8 cellular contexts compared by ENCODE assay signal in the genomic region with DNA sequence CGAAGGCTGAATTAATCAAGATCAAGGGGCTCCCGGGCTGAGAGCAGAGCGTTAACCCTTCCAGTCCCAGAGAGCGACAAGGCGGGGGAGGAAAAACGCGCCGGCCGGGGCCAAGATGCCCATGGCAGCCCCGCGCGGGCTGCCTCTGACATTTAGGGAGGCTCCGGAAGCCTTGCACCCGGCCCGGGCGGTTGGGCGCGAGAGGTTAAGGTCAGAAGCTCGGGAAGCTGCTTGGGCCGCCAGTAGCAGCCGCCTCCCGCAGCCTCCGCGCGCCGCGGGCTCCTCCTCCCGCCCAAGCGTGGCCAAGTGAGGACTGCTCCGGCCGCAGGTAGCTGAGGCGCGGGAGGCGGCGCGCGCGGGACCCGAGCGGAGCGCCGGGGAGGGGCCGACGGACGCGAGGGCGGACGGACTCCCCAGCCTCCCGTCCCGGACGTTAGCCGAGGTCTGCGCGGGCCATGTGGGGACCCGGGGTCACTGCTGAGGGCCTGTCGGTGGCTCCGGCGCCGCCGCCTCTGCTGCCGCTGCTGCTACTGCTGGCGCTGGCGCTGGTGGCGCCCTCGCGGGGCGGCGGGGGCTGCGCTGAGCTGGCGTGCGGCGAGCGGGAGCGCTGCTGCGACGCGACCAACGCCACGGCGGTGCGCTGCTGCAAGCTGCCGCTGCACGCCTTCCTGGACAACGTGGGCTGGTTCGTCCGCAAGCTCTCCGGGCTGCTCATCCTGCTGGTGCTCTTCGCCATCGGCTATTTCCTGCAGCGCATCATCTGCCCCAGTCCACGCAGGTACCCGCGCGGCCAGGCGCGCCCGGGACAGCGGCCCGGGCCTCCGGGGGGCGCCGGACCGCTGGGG. TPM values are rescaled to one million over a fixed set of nuclear protein-coding genes. Genes with fewer than 3 reads are reported as not detected.
DNase-seq lines count a peak whose midpoint lies in the region; ATAC-seq, FAIRE-seq and TF ChIP-seq lines count a peak whose summit lies in the region.

A gene (plus strand): TSS at position 242 of the 845 bp plus-strand sequence. CDS start 214 bp downstream, at position 456.

- peak within 1 kb of the TSS; percentile 35 for H2AFZ ChIP-seq in trophoblast cell (ENCODE audit: insufficient read depth, low read length, poor library complexity)

- H3K27me3 ChIP-seq in Panc1 (ENCODE audit: control insufficient read depth, insufficient read depth, low read length): peaks cover 54% of the 10 kb centered on the region
- peaks cover 0 to 55% (median 26%) of the 10 kb centered on the region in 9 donors for H3K27me3 ChIP-seq in heart left ventricle
- H3K27me3 ChIP-seq in trophoblast cell (ENCODE audit: insufficient read depth, low read length): peaks cover 34% of the 10 kb centered on the region

- no peak within 1 kb of the TSS for H3K27ac ChIP-seq in Panc1 (ENCODE audit: low read length)
- peak within 1 kb of the TSS in 3 of 12 donors; percentile 19 to 83 (median 43) for H3K27ac ChIP-seq in heart left ventricle
- H3K27ac ChIP-seq in trophoblast cell (ENCODE audit: low read depth, low read length): no peak within 1 kb of the TSS

- TF ChIP-seq CTCF in Panc1 (IDR thresholded peaks at IDR 0.05) (peak; percentile 77), heart left ventricle (IDR thresholded peaks at IDR 0.05) (peak in 2 of 12 donors; percentile 44 to 45)

- H3K4me3 Mint-ChIP-seq in activated naive CD4-positive, alpha-beta T cell treated with anti-CD3 and anti-CD28 coated beads, Interleukin-2, amount 50 U/mL, for 24 hours: peak within 1 kb of the TSS; percentile 86

- H3K36me3 ChIP-seq in Panc1 (ENCODE audit: control insufficient read depth, insufficient read depth, low read length) (no peaks in the 10 kb centered on the region), heart left ventricle (no peaks in the 10 kb centered on the region), trophoblast cell (ENCODE audit: control insufficient read depth in 1 of 2, insufficient read depth in 2 of 2, low read length in 2 of 2) (no peaks in the 10 kb centered on the region)

- H3K23ac ChIP-seq in trophoblast cell (ENCODE audit: low read length): no peak within 1 kb of the TSS

- no peaks in the 10 kb centered on the region for H3K79me2 ChIP-seq in trophoblast cell (ENCODE audit: control insufficient read depth, insufficient read depth, low read length, poor library complexity)

- H3K27me3 Mint-ChIP-seq in activated naive CD4-positive, alpha-beta T cell treated with anti-CD3 and anti-CD28 coated beads, Interleukin-2, amount 50 U/mL, for 24 hours: peaks cover 42% of the 10 kb centered on the region

- H3K4me3 ChIP-seq in Panc1 (ENCODE audit: low read depth in 2 of 2, low read length in 2 of 2): peak within 1 kb of the TSS; percentile 44 to 48
- H3K4me3 ChIP-seq in heart left ventricle: peak within 1 kb of the TSS; percentile 37 to 77 (median 56)
- peak within 1 kb of the TSS; percentile 79 for H3K4me3 ChIP-seq in trophoblast cell (ENCODE audit: low read depth, low read length)

- no peak within 1 kb of the TSS for H3K18ac ChIP-seq in trophoblast cell (ENCODE audit: low read length)

- no peak within 1 kb of the TSS for H4K91ac ChIP-seq in trophoblast cell (ENCODE audit: low read depth, low read length)

- ATAC-seq in GM21529 (IDR thresholded peaks at IDR 0.05; ENCODE audit: unreplicated experiment): peak; percentile 74
- peak; percentile 90 for ATAC-seq in Panc1
- ATAC-seq in heart left ventricle: peak in 3 of 4 donors; percentile 61 to 87 (median 85)

- no peak within 1 kb of the TSS for H3K14ac ChIP-seq in trophoblast cell (ENCODE audit: low read length)

- peak; percentile 98 for FAIRE-seq in HTR-8/SVneo (lab: Jason Lieb, UNC)

- H3K9ac ChIP-seq in trophoblast cell (ENCODE audit: low read length): peak within 1 kb of the TSS; percentile 67

- no peak within 1 kb of the TSS for H2BK120ac ChIP-seq in trophoblast cell (ENCODE audit: insufficient read depth, low read length, poor library complexity)

- in situ Hi-C loops in Panc1 (cut with HindIII; ENCODE audit: low pct_unique_long_range_greater_than_20kb, low sequenced_read_pairs): no loop called here

- H3K4ac ChIP-seq in trophoblast cell (ENCODE audit: low read depth, low read length): no peak within 1 kb of the TSS

- CTCF ChIA-PET in Panc1 (lab: Charles Lee): no interaction called here

- no peak within 1 kb of the TSS for H2AK5ac ChIP-seq in trophoblast cell (ENCODE audit: low read length)

- 0 to 1% (median 1%) methylated on average over 26 to 103 of the region's 103 CpGs for WGBS in heart left ventricle, 4 donors
- no CpG with 5 or more reads among the region's 103 CpGs for WGBS in trophoblast cell (ENCODE audit: extremely low coverage, insufficient coverage, insufficient read length)

- H3K4me1 ChIP-seq in Panc1 (ENCODE audit: control insufficient read depth, insufficient read depth, low read length) (0 out of 2 replicates have a peak, but pooled peaks cover 3% of the 10 kb centered on the region), heart left ventricle (peaks cover 4 to 27% (median 11%) of the 10 kb centered on the region in 12 donors), trophoblast cell (ENCODE audit: control insufficient read depth in 1 of 2, insufficient read depth in 2 of 2, low read length in 2 of 2) (peaks cover 9 to 18% of the 10 kb centered on the region in 2 experiments)

- no peaks in the 10 kb centered on the region for H3K9me3 Mint-ChIP-seq in activated naive CD4-positive, alpha-beta T cell treated with anti-CD3 and anti-CD28 coated beads, Interleukin-2, amount 50 U/mL, for 24 hours

- BruUV-seq in Panc1 (replicated peaks; lab: Mats Ljungman, UMichigan): no TSS peak

- peak; percentile 67 for DNase-seq in ELR (ENCODE audit: low read depth)
- DNase-seq in HTR-8/SVneo (ENCODE audit: insufficient read length, low spot score): peak; percentile 46
- DNase-seq in Panc1 (ENCODE audit: low read depth, low spot score): no peak
- DNase-seq in heart left ventricle: peak; percentile 25 to 74 (median 39)
- DNase-seq in trophoblast cell: peak; percentile 14 to 59
- DNase-seq in cortex of kidney (lab: John Stamatoyannopoulos, UW): no peak

- H3K4me1 Mint-ChIP-seq in activated naive CD4-positive, alpha-beta T cell treated with anti-CD3 and anti-CD28 coated beads, Interleukin-2, amount 50 U/mL, for 24 hours: peaks cover 12% of the 10 kb centered on the region

- intact Hi-C loops in Panc1 (cut with micrococcal nuclease; ENCODE audit: unreplicated experiment) (no loop called here), heart left ventricle (cut with DNase I) (loop anchor here in 1 of 10 donors (10.0 kb wide), 1 partner anchor 191 kb away; no protein-coding TSS in a partner anchor)

- no peaks in the 10 kb centered on the region for H3K79me1 ChIP-seq in trophoblast cell (ENCODE audit: low read length)

- POLR2A ChIA-PET in Panc1 (lab: Charles Lee): no interaction called here

- no peak within 1 kb of the TSS for H2BK12ac ChIP-seq in trophoblast cell (ENCODE audit: low read length)

- no peak within 1 kb of the TSS for H4K12ac ChIP-seq in trophoblast cell (ENCODE audit: low read depth, low read length)

- peak within 1 kb of the TSS; percentile 99 for H3K4me2 ChIP-seq in trophoblast cell (ENCODE audit: low read length)

- TF ChIP-seq POLR2A in heart left ventricle (IDR thresholded peaks at IDR 0.05): no peak

- H3K9me3 ChIP-seq in Panc1 (ENCODE audit: control insufficient read depth, insufficient read depth, low read depth, low read length): no peaks in the 10 kb centered on the region
- no peaks in the 10 kb centered on the region for H3K9me3 ChIP-seq in heart left ventricle
- no peaks in the 10 kb centered on the region for H3K9me3 ChIP-seq in trophoblast cell (ENCODE audit: insufficient read depth, low read depth, low read length)

- no peak within 1 kb of the TSS for H3K27ac Mint-ChIP-seq in activated naive CD4-positive, alpha-beta T cell treated with anti-CD3 and anti-CD28 coated beads, Interleukin-2, amount 50 U/mL, for 24 hours

- no peak within 1 kb of the TSS for H4K8ac ChIP-seq in trophoblast cell (ENCODE audit: low read depth, low read length)

- H2BK5ac ChIP-seq in trophoblast cell (ENCODE audit: low read depth, low read length, poor library complexity): no peak within 1 kb of the TSS

- no peaks in the 10 kb centered on the region for H3K36me3 Mint-ChIP-seq in activated naive CD4-positive, alpha-beta T cell treated with anti-CD3 and anti-CD28 coated beads, Interleukin-2, amount 50 U/mL, for 24 hours

RNA-seq across cellular contexts. Expression of the gene that starts here (rescaled TPM):
- total RNA-seq in Panc1 (2021; ENCODE audit: unreplicated experiment): 0.05 TPM
- 0.16 TPM for polyA plus RNA-seq in Panc1 (2012; ENCODE audit: insufficient read length)
- total RNA-seq in heart left ventricle: under 1 TPM in 7 of 9 donors, not detected in 2; 0.09 to 0.35 (median 0.14) TPM
- polyA plus RNA-seq in heart left ventricle: under 1 TPM; 0.08 to 0.10 TPM
- polyA plus RNA-seq in trophoblast cell (2013): 0.07 TPM in 2 replicates

Comparison
In these comparisons a context has a peak if more than half of its experiments do, and no peak if none do; other contexts are left out.
1. Peak in ATAC-seq and H3K4me3 ChIP-seq in Panc1; RNA of the gene not detected or under 1 TPM.
2. Peak in DNase-seq, ATAC-seq and H3K4me3 ChIP-seq in heart left ventricle; RNA of the gene not detected or under 1 TPM.
3. DNase-seq: peak in ELR (single experiment), HTR-8/SVneo (single experiment) and trophoblast cell (2 of 2); none in Panc1 (single experiment) and cortex of kidney (single experiment).
4. Peak in every context shown above with its lines, with median percentiles within 50 percentile points of each other: ATAC-seq and H3K4me3 ChIP-seq.